20 cellular contexts compared by ENCODE assay signal in the genomic region with DNA sequence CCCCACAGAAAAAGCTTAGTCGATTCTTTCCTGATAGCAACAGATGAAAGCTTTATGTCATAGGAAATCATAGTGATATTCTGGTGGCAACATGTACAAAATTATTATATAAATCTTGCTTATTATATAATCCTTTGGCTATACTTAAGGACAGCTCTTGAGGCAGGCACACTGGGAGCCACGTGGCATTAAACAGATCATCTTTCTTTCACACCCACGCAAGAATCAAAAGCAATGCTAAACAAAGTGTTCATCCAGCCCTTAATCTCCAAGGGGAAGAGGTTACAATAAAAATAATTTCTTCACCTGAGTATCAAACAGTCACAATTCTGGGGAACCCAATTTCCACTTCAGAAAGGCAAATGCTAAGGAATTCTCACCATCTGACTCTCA. TPM values are rescaled to one million over a fixed set of nuclear protein-coding genes. Genes with fewer than 3 reads are reported as not detected.
DNase-seq lines count a peak whose midpoint lies in the region; ATAC-seq and TF ChIP-seq lines count a peak whose summit lies in the region.
"Had no signal": no experiment of that assay in that cellular context is flagged by ENCODE, and none has a peak within 500 bp of the region (broad histone marks: within the 10 kb centered on the region; RNA-seq: fewer than 3 reads in every experiment).

No MANE protein-coding gene starts in this region.

- H4K20me1 ChIP-seq in PC-9 (ENCODE audit: insufficient read depth) = no peaks in the 10 kb centered on the region

- CTCF ChIA-PET in PC-9 (lab: Charles Lee) = interaction anchor here (0.6 kb wide), 1 partner anchor 100 kb away, joined by 3 read pairs; no protein-coding TSS in a partner anchor

- H3K4me2 ChIP-seq in PC-9 = peak overlapping the region; percentile 53

- POLR2A ChIA-PET in PC-9 (lab: Charles Lee; ENCODE audit: unreplicated experiment) = no interaction called here

- H3K4me1 ChIP-seq in PC-9 (replicated peaks; ENCODE audit: insufficient read depth) (peaks cover 52% of the 10 kb centered on the region), muscle layer of colon (ENCODE audit: insufficient read depth, low read length) (peaks cover 32% of the 10 kb centered on the region), subcutaneous abdominal adipose tissue (ENCODE audit: control insufficient read depth in 5 of 5, insufficient read depth in 5 of 5, low read length in 5 of 5) (peaks cover 0 to 31% (median 26%) of the 10 kb centered on the region in 5 donors)

- no TSS peak for BruUV-seq in PC-9 (replicated peaks; lab: Mats Ljungman, UMichigan)

- no peak overlapping the region; the same call in 1 of the 2 replicates for H2AFZ ChIP-seq in PC-9

- H3K4me3 ChIP-seq in PC-9 = no peak overlapping the region
- no peak overlapping the region for H3K4me3 ChIP-seq in muscle layer of colon (ENCODE audit: low read depth in 1 of 2, low read length in 2 of 2)
- no peak overlapping the region for H3K4me3 ChIP-seq in subcutaneous abdominal adipose tissue (ENCODE audit: low read depth in 1 of 5, low read length in 5 of 5)
- H3K4me3 ChIP-seq: SJSA1 had no signal

- TF ChIP-seq CTCF in PC-9 (conservative IDR thresholded peaks at IDR 0.05) = no peak

- H3K9ac ChIP-seq in muscle layer of colon (ENCODE audit: low read length) = no peak overlapping the region
- peak overlapping the region in 1 of 5 donors; percentile 60 for H3K9ac ChIP-seq in subcutaneous abdominal adipose tissue (ENCODE audit: low read length in 5 of 5)

- no peak for ATAC-seq in GM18498 (IDR thresholded peaks at IDR 0.05; ENCODE audit: unreplicated experiment)
- ATAC-seq: activated CD8-positive, alpha-beta T cell treated with anti-CD3 and anti-CD28 coated beads for 36 hours; activated T-cell treated with anti-CD3 and anti-CD28 coated beads, Interleukin-2, amount 50 U/mL, for 4 hours had no signal

- H3K27me3 ChIP-seq in PC-9 (ENCODE audit: insufficient read depth, low read depth) (no peaks in the 10 kb centered on the region), muscle layer of colon (ENCODE audit: control insufficient read depth in 1 of 2, insufficient read depth in 2 of 2, low read length in 2 of 2) (no peaks in the 10 kb centered on the region), subcutaneous abdominal adipose tissue (ENCODE audit: control insufficient read depth in 5 of 5, insufficient read depth in 4 of 5, low read length in 5 of 5) (no peaks in the 10 kb centered on the region)
- H3K27me3 ChIP-seq: SJSA1 had no signal

- no peak for DNase-seq in PC-9
- no peak for DNase-seq in epithelial cell of prostate (ENCODE audit: low read depth, low spot score)
- no peak for DNase-seq in NCI-H1105 treated with DMSO at 0.1 percent for 48 hours (lab: John Stamatoyannopoulos, UW)
- DNase-seq in 8988T = no peak
- DNase-seq in COLO668 (lab: John Stamatoyannopoulos, UW; ENCODE audit: unreplicated experiment) = no peak
- DNase-seq: activated B cell treated with CpG ODN at 0.5 μM for 24 hours; activated CD8-positive, alpha-beta T cell treated with anti-CD3 and anti-CD28 coated beads for 36 hours; activated naive CD8-positive, alpha-beta T cell treated with anti-CD3 and anti-CD28 coated beads for 36 hours; activated T-cell treated with anti-CD3 and anti-CD28 coated beads, Interleukin-2, amount 50 U/mL, for 4 hours; AML-193; hypothalamus; naive thymus-derived CD4-positive, alpha-beta T cell; NCI-H2029 treated with DMSO at 0.1 percent for 48 hours; NCI-H526; stimulated activated CD4-positive, alpha-beta T cell treated with anti-CD3 and anti-CD28 coated beads, Interleukin-1b, Interleukin-23, amount 100 ng/mL, for 48 hours; T-helper 2 cell had no signal

- H3K36me3 ChIP-seq in PC-9 (ENCODE audit: low read depth) = no peaks in the 10 kb centered on the region
- H3K36me3 ChIP-seq in muscle layer of colon (ENCODE audit: insufficient read depth, low read length) = no peaks in the 10 kb centered on the region
- H3K36me3 ChIP-seq in subcutaneous abdominal adipose tissue (ENCODE audit: control insufficient read depth in 5 of 5, insufficient read depth in 5 of 5, low read length in 5 of 5) = no peaks in the 10 kb centered on the region
- H3K36me3 ChIP-seq: SJSA1 had no signal

- no peaks in the 10 kb centered on the region for H3K79me2 ChIP-seq in PC-9 (ENCODE audit: low read depth)

- H3K9me3 ChIP-seq in PC-9 (ENCODE audit: insufficient read depth, low read depth) (no peaks in the 10 kb centered on the region), muscle layer of colon (ENCODE audit: low read length) (no peaks in the 10 kb centered on the region), subcutaneous abdominal adipose tissue (ENCODE audit: control insufficient read depth in 5 of 5, low read length in 5 of 5) (no peaks in the 10 kb centered on the region)
- H3K9me3 ChIP-seq: SJSA1 had no signal

- intact Hi-C loops in PC-9 (cut with micrococcal nuclease; ENCODE audit: unreplicated experiment) = no loop called here

- H3K9me2 ChIP-seq in PC-9 (ENCODE audit: insufficient read depth) = no peaks in the 10 kb centered on the region

- H3F3A ChIP-seq in PC-9 (ENCODE audit: insufficient read depth, low read depth) = peaks cover 29% of the 10 kb centered on the region

- H3K27ac ChIP-seq in PC-9 = peak overlapping the region; percentile 70
- H3K27ac ChIP-seq in epithelial cell of prostate = peak overlapping the region; percentile 74
- H3K27ac ChIP-seq in muscle layer of colon (ENCODE audit: low read depth, low read length) = peak overlapping the region; percentile 66
- H3K27ac ChIP-seq in subcutaneous abdominal adipose tissue (ENCODE audit: low read depth, low read length) = peak overlapping the region; percentile 84
- H3K27ac ChIP-seq: SJSA1 had no signal

RNA-seq across cellular contexts. Expression of gene CYB5A, which starts 57.8 kb away (rescaled TPM):
- total RNA-seq in PC-9 (2021) = 105 and 109 TPM in 2 replicates
